ENCODE assay signal across 28 cellular contexts in genomic region chr1:195723796-195724194, GRCh38.
"Had no signal": no experiment of that assay in that cellular context is flagged by ENCODE, and none has a peak within 500 bp of the region (broad histone marks: within the 10 kb centered on the region; RNA-seq: fewer than 3 reads in every experiment).

No MANE protein-coding gene starts in this region.

- H3K27ac ChIP-seq: body of pancreas, esophagus muscularis mucosa, gastroesophageal sphincter, heart right ventricle, VCaP had no signal

- H3K27me3 ChIP-seq: esophagus muscularis mucosa, gastroesophageal sphincter, heart right ventricle had no signal

- H3K4me1 ChIP-seq: body of pancreas, esophagus muscularis mucosa, gastroesophageal sphincter, heart right ventricle had no signal

- H3K9me3 ChIP-seq: body of pancreas, esophagus muscularis mucosa, gastroesophageal sphincter, heart right ventricle had no signal

- H3K9me3 Mint-ChIP-seq: activated CD4-positive, alpha-beta memory T cell treated with anti-CD3 and anti-CD28 coated beads, Interleukin-2, amount 10 ng/mL, durations not matched to agents 7 days and 5 days; activated CD4-positive, alpha-beta T cell treated with anti-CD3 and anti-CD28 coated beads, Interleukin-2, amount 10 ng/mL, durations not matched to agents 7 days and 5 days; activated naive CD4-positive, alpha-beta T cell treated with anti-CD3 and anti-CD28 coated beads, Interleukin-2, amount 10 ng/mL, durations not matched to agents 7 days and 5 days; activated T-cell treated with anti-CD3 and anti-CD28 coated beads, Interleukin-2, amount 50 U/mL, for 24 hours; WTC11 had no signal

- H3K4me3 ChIP-seq: body of pancreas, esophagus muscularis mucosa, gastroesophageal sphincter, heart right ventricle had no signal

- H3K27me3 Mint-ChIP-seq: activated CD4-positive, alpha-beta memory T cell treated with anti-CD3 and anti-CD28 coated beads, Interleukin-2, amount 10 ng/mL, durations not matched to agents 7 days and 5 days; activated CD4-positive, alpha-beta T cell treated with anti-CD3 and anti-CD28 coated beads, Interleukin-2, amount 10 ng/mL, durations not matched to agents 7 days and 5 days; activated naive CD4-positive, alpha-beta T cell treated with anti-CD3 and anti-CD28 coated beads, Interleukin-2, amount 10 ng/mL, durations not matched to agents 7 days and 5 days; activated T-cell treated with anti-CD3 and anti-CD28 coated beads, Interleukin-2, amount 50 U/mL, for 24 hours; effector memory CD8-positive, alpha-beta T cell had no signal

- ATAC-seq: activated naive CD4-positive, alpha-beta T cell treated with anti-CD3 and anti-CD28 coated beads, Interleukin-2, amount 50 U/mL, for 72 hours; activated T-cell treated with anti-CD3 and anti-CD28 coated beads, Interleukin-2, amount 50 U/mL, for 72 hours; body of pancreas; effector memory CD8-positive, alpha-beta T cell; gastroesophageal sphincter; heart right ventricle; WTC11 had no signal

- H3K4me3 Mint-ChIP-seq: activated CD4-positive, alpha-beta memory T cell treated with anti-CD3 and anti-CD28 coated beads, Interleukin-2, amount 10 ng/mL, durations not matched to agents 7 days and 5 days; activated CD4-positive, alpha-beta T cell treated with anti-CD3 and anti-CD28 coated beads, Interleukin-2, amount 10 ng/mL, durations not matched to agents 7 days and 5 days; activated naive CD4-positive, alpha-beta T cell treated with anti-CD3 and anti-CD28 coated beads, Interleukin-2, amount 10 ng/mL, durations not matched to agents 7 days and 5 days; activated T-cell treated with anti-CD3 and anti-CD28 coated beads, Interleukin-2, amount 50 U/mL, for 24 hours; activated T-cell treated with anti-CD3 and anti-CD28 coated beads, Interleukin-2, amount 50 U/mL, for 72 hours; effector memory CD8-positive, alpha-beta T cell; WTC11 had no signal

- H3K36me3 ChIP-seq: esophagus muscularis mucosa, gastroesophageal sphincter, heart right ventricle had no signal

- DNase-seq: activated CD4-positive, alpha-beta memory T cell treated with anti-CD3 and anti-CD28 coated beads, Interleukin-2, amount 10 ng/mL, durations not matched to agents 7 days and 5 days; activated CD4-positive, alpha-beta T cell treated with anti-CD3 and anti-CD28 coated beads for 1 hour; activated CD4-positive, alpha-beta T cell treated with anti-CD3 and anti-CD28 coated beads for 4 hours; activated CD4-positive, alpha-beta T cell treated with anti-CD3 and anti-CD28 coated beads, Interleukin-2, amount 10 ng/mL, durations not matched to agents 7 days and 5 days; activated CD4-positive, alpha-beta T cell treated with anti-CD3 and anti-CD28 coated beads, Interleukin-2, amount 50 U/mL, for 4 hours; activated CD8-positive, alpha-beta memory T cell treated with anti-CD3 and anti-CD28 coated beads, Interleukin-2, amount 50 U/mL, for 48 hours; activated gamma-delta T cell; activated naive CD4-positive, alpha-beta T cell; activated naive CD4-positive, alpha-beta T cell treated with anti-CD3 and anti-CD28 coated beads, Interleukin-2, amount 10 ng/mL, durations not matched to agents 7 days and 5 days; activated T-cell treated with anti-CD3 and anti-CD28 coated beads for 4 hours; activated T-cell treated with anti-CD3 and anti-CD28 coated beads, Interleukin-2, amount 50 U/mL, for 24 hours; activated T-cell treated with anti-CD3 and anti-CD28 coated beads, Interleukin-2, amount 50 U/mL, for 72 hours; amniotic stem cell; body of pancreas; caudate nucleus; cortex of kidney; dermis blood vessel endothelial cell; effector CD4-positive, alpha-beta T cell; effector memory CD8-positive, alpha-beta T cell; erythroblast; foreskin melanocyte; heart right ventricle; T-helper 2 cell had no signal

- H3K4me1 Mint-ChIP-seq: activated CD4-positive, alpha-beta memory T cell treated with anti-CD3 and anti-CD28 coated beads, Interleukin-2, amount 10 ng/mL, durations not matched to agents 7 days and 5 days; activated CD4-positive, alpha-beta T cell treated with anti-CD3 and anti-CD28 coated beads, Interleukin-2, amount 10 ng/mL, durations not matched to agents 7 days and 5 days; activated naive CD4-positive, alpha-beta T cell treated with anti-CD3 and anti-CD28 coated beads, Interleukin-2, amount 10 ng/mL, durations not matched to agents 7 days and 5 days had no signal

- H3K36me3 Mint-ChIP-seq: activated naive CD4-positive, alpha-beta T cell treated with anti-CD3 and anti-CD28 coated beads, Interleukin-2, amount 10 ng/mL, durations not matched to agents 7 days and 5 days; activated naive CD4-positive, alpha-beta T cell treated with anti-CD3 and anti-CD28 coated beads, Interleukin-2, amount 50 U/mL, for 72 hours; WTC11 had no signal

- H3K27ac Mint-ChIP-seq: activated CD4-positive, alpha-beta memory T cell treated with anti-CD3 and anti-CD28 coated beads, Interleukin-2, amount 10 ng/mL, durations not matched to agents 7 days and 5 days; activated CD4-positive, alpha-beta T cell treated with anti-CD3 and anti-CD28 coated beads, Interleukin-2, amount 10 ng/mL, durations not matched to agents 7 days and 5 days; activated naive CD4-positive, alpha-beta T cell treated with anti-CD3 and anti-CD28 coated beads, Interleukin-2, amount 10 ng/mL, durations not matched to agents 7 days and 5 days; activated naive CD4-positive, alpha-beta T cell treated with anti-CD3 and anti-CD28 coated beads, Interleukin-2, amount 50 U/mL, for 72 hours; activated T-cell treated with anti-CD3 and anti-CD28 coated beads, Interleukin-2, amount 50 U/mL, for 24 hours; activated T-cell treated with anti-CD3 and anti-CD28 coated beads, Interleukin-2, amount 50 U/mL, for 72 hours; effector memory CD8-positive, alpha-beta T cell; WTC11 had no signal
